ENCODE assay signal across 14 cellular contexts in the genomic region with DNA sequence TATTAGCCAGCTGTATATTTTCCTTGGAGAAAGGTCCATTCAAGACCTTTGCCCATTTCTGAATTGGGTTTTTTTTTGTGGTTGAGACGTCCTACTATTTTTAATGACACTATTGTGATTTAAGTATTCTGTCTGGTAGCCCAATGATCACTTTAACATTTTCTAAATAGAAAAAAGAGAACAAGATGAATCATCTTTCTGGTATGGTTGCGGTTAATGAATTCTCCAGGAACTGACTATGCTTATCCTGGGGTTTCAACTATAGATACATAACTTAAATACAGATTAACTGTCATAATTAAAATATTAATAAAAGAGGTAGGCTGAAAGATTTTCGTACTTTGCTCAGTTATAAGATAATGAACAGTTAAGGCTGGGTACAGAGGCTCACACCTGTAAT.
"Had no signal": no experiment of that assay in that cellular context is flagged by ENCODE, and none has a peak within 500 bp of the region (broad histone marks: within the 10 kb centered on the region; RNA-seq: fewer than 3 reads in every experiment).

No MANE protein-coding gene starts in this region.

- H3K27me3 Mint-ChIP-seq: activated CD4-positive, alpha-beta T cell treated with anti-CD3 and anti-CD28 coated beads, Interleukin-2, amount 10 ng/mL, durations not matched to agents 24 days and 14 days; progenitor cell of endocrine pancreas; stimulated activated naive CD8-positive, alpha-beta T cell treated with anti-CD3 and anti-CD28 coated beads, Interleukin-15, amount 100 ng/mL, for 72 hours; type B pancreatic cell had no signal

- H3K27ac Mint-ChIP-seq: activated CD4-positive, alpha-beta T cell treated with anti-CD3 and anti-CD28 coated beads, Interleukin-2, amount 10 ng/mL, durations not matched to agents 24 days and 14 days; nephron; type B pancreatic cell had no signal

- H3K27me3 ChIP-seq: cardiac muscle cell, spleen had no signal

- H3K4me1 ChIP-seq: spleen had no signal

- H3K4me3 ChIP-seq: cardiac muscle cell, spleen had no signal

- DNase-seq: activated CD4-positive, alpha-beta T cell treated with anti-CD3 and anti-CD28 coated beads, Interleukin-2, amount 10 ng/mL, durations not matched to agents 24 days and 14 days; activated CD4-positive, CD25-positive, alpha-beta regulatory T cell; aorta; hippocampal formation; left ventricle myocardium superior; occipital lobe; spleen; stimulated activated naive CD8-positive, alpha-beta T cell treated with anti-CD3 and anti-CD28 coated beads, Interleukin-15, amount 100 ng/mL, for 72 hours; T-helper 2 cell had no signal

- H3K9me3 Mint-ChIP-seq: activated CD4-positive, alpha-beta T cell treated with anti-CD3 and anti-CD28 coated beads, Interleukin-2, amount 10 ng/mL, durations not matched to agents 24 days and 14 days; nephron; stimulated activated naive CD8-positive, alpha-beta T cell treated with anti-CD3 and anti-CD28 coated beads, Interleukin-15, amount 100 ng/mL, for 72 hours; type B pancreatic cell had no signal

- H3K27ac ChIP-seq: cardiac muscle cell, spleen had no signal

- H3K4me3 Mint-ChIP-seq: activated CD4-positive, alpha-beta T cell treated with anti-CD3 and anti-CD28 coated beads, Interleukin-2, amount 10 ng/mL, durations not matched to agents 24 days and 14 days; nephron; stimulated activated naive CD8-positive, alpha-beta T cell treated with anti-CD3 and anti-CD28 coated beads, Interleukin-15, amount 100 ng/mL, for 72 hours; type B pancreatic cell had no signal

- H3K4me1 Mint-ChIP-seq: activated CD4-positive, alpha-beta T cell treated with anti-CD3 and anti-CD28 coated beads, Interleukin-2, amount 10 ng/mL, durations not matched to agents 24 days and 14 days; nephron; stimulated activated naive CD8-positive, alpha-beta T cell treated with anti-CD3 and anti-CD28 coated beads, Interleukin-15, amount 100 ng/mL, for 72 hours had no signal

- ATAC-seq: left ventricle myocardium superior; sciatic nerve; stimulated activated naive CD8-positive, alpha-beta T cell treated with anti-CD3 and anti-CD28 coated beads, Interleukin-15, amount 100 ng/mL, for 72 hours had no signal

- H3K9me3 ChIP-seq: spleen had no signal
